In the genomic region with DNA sequence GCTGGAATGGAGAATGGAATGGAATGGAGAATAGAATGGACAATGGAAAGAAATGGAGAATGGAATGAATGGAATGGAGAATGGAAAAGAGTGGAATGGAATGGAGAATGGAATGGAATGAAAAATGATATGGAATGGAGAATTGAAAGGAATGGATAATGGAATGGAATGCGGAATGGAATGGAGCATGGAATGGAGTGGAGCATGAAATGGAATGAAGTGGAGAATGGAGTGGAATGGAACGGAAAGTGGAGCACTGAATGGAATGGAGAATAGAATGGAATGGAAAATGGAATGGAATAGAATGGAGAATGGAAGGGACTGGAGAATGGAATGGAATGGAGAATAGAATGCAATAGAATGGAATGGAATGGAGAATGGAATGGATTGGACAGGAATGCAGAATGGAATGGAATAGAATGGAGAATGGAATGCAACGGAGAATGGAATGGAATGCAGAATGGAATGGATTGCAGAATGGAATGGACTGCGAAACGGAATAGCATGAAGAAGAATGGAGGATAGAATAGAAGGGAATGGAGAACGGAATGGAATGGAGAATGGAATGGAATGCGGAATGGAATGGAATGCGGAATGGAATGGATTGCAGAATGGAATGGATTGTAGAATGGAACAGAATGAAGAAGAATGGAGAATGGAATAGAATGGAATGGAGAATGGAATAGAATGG, we compare ENCODE assay signal across 24 cellular contexts.
"Had no signal": no experiment of that assay in that cellular context is flagged by ENCODE, and none has a peak within 500 bp of the region (broad histone marks: within the 10 kb centered on the region; RNA-seq: fewer than 3 reads in every experiment).

No MANE protein-coding gene starts in this region.

- H3K27me3 Mint-ChIP-seq: activated naive CD4-positive, alpha-beta T cell treated with anti-CD3 and anti-CD28 coated beads, Interleukin-2, amount 50 U/mL, for 24 hours; central memory CD8-positive, alpha-beta T cell had no signal

- H3K4me1 ChIP-seq: ascending aorta, body of pancreas, Peyer's patch, SJSA1 had no signal

- H3K27me3 ChIP-seq: ascending aorta, body of pancreas, Peyer's patch, SJSA1 had no signal

- ATAC-seq: activated CD8-positive, alpha-beta T cell treated with anti-CD3 and anti-CD28 coated beads, Interleukin-2, amount 10 ng/mL, durations not matched to agents 7 days and 5 days; body of pancreas; SK-N-SH treated with all-trans-retinoic acid at 6 μM for 48 hours had no signal

- H3K27ac ChIP-seq: ascending aorta, body of pancreas, Peyer's patch, SJSA1 had no signal

- H3K36me3 Mint-ChIP-seq: activated naive CD4-positive, alpha-beta T cell treated with anti-CD3 and anti-CD28 coated beads, Interleukin-2, amount 50 U/mL, for 24 hours had no signal

- H3K4me3 ChIP-seq: ascending aorta, body of pancreas, Peyer's patch, SJSA1 had no signal

- H3K9me3 Mint-ChIP-seq: activated naive CD4-positive, alpha-beta T cell treated with anti-CD3 and anti-CD28 coated beads, Interleukin-2, amount 50 U/mL, for 24 hours; activated T-helper 1 cell treated with anti-CD3 and anti-CD28 coated beads, Interleukin-12 subunit alpha, Interleukin-12 subunit beta, Interleukin-2, Interleukin-4 antibody, amounts not matched to agents 30 ng/mL and 10 ng/mL and 1 ng/mL, durations not matched to agents 14 hours and 24 hours and 36 hours; central memory CD8-positive, alpha-beta T cell; T-helper 1 cell treated with Interleukin-12 subunit alpha and Interleukin-12 subunit beta and Interleukin-4 antibody, amounts not matched to agents 30 μg/mL and 1 μg/mL, for 36 hours had no signal

- H3K27ac Mint-ChIP-seq: activated CD8-positive, alpha-beta T cell treated with anti-CD3 and anti-CD28 coated beads, Interleukin-2, amount 10 ng/mL, durations not matched to agents 7 days and 5 days; activated naive CD4-positive, alpha-beta T cell treated with anti-CD3 and anti-CD28 coated beads, Interleukin-2, amount 50 U/mL, for 24 hours; activated T-helper 1 cell treated with anti-CD3 and anti-CD28 coated beads, Interleukin-12 subunit alpha, Interleukin-12 subunit beta, Interleukin-2, Interleukin-4 antibody, amounts not matched to agents 30 ng/mL and 10 ng/mL and 1 ng/mL, durations not matched to agents 14 hours and 24 hours and 36 hours; T-helper 1 cell treated with Interleukin-12 subunit alpha and Interleukin-12 subunit beta and Interleukin-4 antibody, amounts not matched to agents 30 μg/mL and 1 μg/mL, for 36 hours had no signal

- H3K4me3 Mint-ChIP-seq: activated CD8-positive, alpha-beta T cell treated with anti-CD3 and anti-CD28 coated beads, Interleukin-2, amount 10 ng/mL, durations not matched to agents 7 days and 5 days; activated naive CD4-positive, alpha-beta T cell treated with anti-CD3 and anti-CD28 coated beads, Interleukin-2, amount 50 U/mL, for 24 hours; activated T-helper 1 cell treated with anti-CD3 and anti-CD28 coated beads, Interleukin-12 subunit alpha, Interleukin-12 subunit beta, Interleukin-2, Interleukin-4 antibody, amounts not matched to agents 30 ng/mL and 10 ng/mL and 1 ng/mL, durations not matched to agents 14 hours and 24 hours and 36 hours; central memory CD8-positive, alpha-beta T cell; T-helper 1 cell treated with Interleukin-12 subunit alpha and Interleukin-12 subunit beta and Interleukin-4 antibody, amounts not matched to agents 30 μg/mL and 1 μg/mL, for 36 hours had no signal

- DNase-seq: activated CD4-positive, alpha-beta T cell treated with anti-CD3 and anti-CD28 coated beads for 48 hours; activated CD4-positive, alpha-beta T cell treated with anti-CD3 and anti-CD28 coated beads, Interleukin-2, amount 50 U/mL, for 4 hours; activated CD4-positive, CD25-positive, alpha-beta regulatory T cell treated with anti-CD3 and anti-CD28 coated beads, Interleukin-2, amount 50 U/mL, for 72 hours; activated CD8-positive, alpha-beta memory T cell treated with anti-CD3 and anti-CD28 coated beads, Interleukin-2, amount 50 U/mL, for 48 hours; activated CD8-positive, alpha-beta T cell treated with anti-CD3 and anti-CD28 coated beads, Interleukin-2, amount 10 ng/mL, durations not matched to agents 7 days and 5 days; activated effector memory CD4-positive, alpha-beta T cell treated with Interleukin-2 at 50 U/mL for 16 hours; activated naive CD4-positive, alpha-beta T cell; activated T-cell treated with anti-CD3 and anti-CD28 coated beads, Interleukin-2, amount 50 U/mL, for 1 hour; amniotic stem cell; body of pancreas; NCI-H146; NCI-H187 treated with DMSO at 0.1 percent for 48 hours; NCI-H2081 treated with DMSO at 0.1 percent for 48 hours; NCI-H446; NCI-H524; Peyer's patch; SHP77 had no signal

- H3K4me1 Mint-ChIP-seq: activated naive CD4-positive, alpha-beta T cell treated with anti-CD3 and anti-CD28 coated beads, Interleukin-2, amount 50 U/mL, for 24 hours; central memory CD8-positive, alpha-beta T cell had no signal
